ENCODE assay signal across 1 cellular context in genomic region chr1:202788800-202789199, GRCh38.
A peak's percentile ranks its signal among the peaks of the same experiment; 100 is the strongest.
TF ChIP-seq lines count a peak whose summit lies in the region.

No MANE protein-coding gene starts in this region.

TF ChIP-seq in HepG2, 621 proteins besides CTCF, POLR2A, EP300 and RAD21:
- TF ChIP-seq ZZZ3 (CRISPR knock-in tag; IDR thresholded peaks at IDR 0.05; ENCODE audit: borderline replicate concordance) (no peak), HDAC2 (CRISPR knock-in tag; IDR thresholded peaks at IDR 0.05) (no peak), ZNF780A (CRISPR knock-in tag; IDR thresholded peaks at IDR 0.05) (no peak), HNF4G (IDR thresholded peaks at IDR 0.05; ENCODE audit: borderline replicate concordance, low read depth, low read length) (peak; percentile 14; the same call in 1 of the 2 replicates), HNF4G (CRISPR knock-in tag; IDR thresholded peaks at IDR 0.05; ENCODE audit: borderline replicate concordance, low read depth) (no peak)
TF ChIP-seq in HepG2: peak in this region for 1.
